In genomic region chr5:93505521-93505920, GRCh38 we compare ENCODE assay signal across 6 cellular contexts.
A peak's percentile ranks its signal among the peaks of the same experiment; 100 is the strongest.
DNase-seq lines count a peak whose midpoint lies in the region; ATAC-seq and TF ChIP-seq lines count a peak whose summit lies in the region.
"Not testable (repeated sequence)": the region's sequence is repeated elsewhere in the genome, so short reads cannot be mapped to it uniquely, and the experiment has no call there.

No MANE protein-coding gene starts in this region.

- not testable (repeated sequence) for H2BK15ac ChIP-seq in H9 (ENCODE audit: low read depth, low read length); mesenchymal stem cell (ENCODE audit: low read depth, poor library complexity, severe bottlenecking)

- H3K4me3 Mint-ChIP-seq in H9 = not testable (repeated sequence)

- not testable (repeated sequence) for H3K27ac ChIP-seq in H9 (ENCODE audit: insufficient read length, low read depth, low read length); mesenchymal stem cell (ENCODE audit: low read length, poor library complexity, severe bottlenecking)

- not testable (repeated sequence) for H2BK120ac ChIP-seq in H9 (ENCODE audit: low read depth, low read length, poor library complexity, severe bottlenecking)
- peak overlapping the region; percentile 15 for H2BK120ac ChIP-seq in mesenchymal stem cell (ENCODE audit: low read depth, low read length)

- not testable (repeated sequence) for H3K18ac ChIP-seq in H9 (ENCODE audit: insufficient read length, low read depth, low read length)
- H3K18ac ChIP-seq in mesenchymal stem cell (ENCODE audit: low read depth in 1 of 2, low read length in 2 of 2) = peak overlapping the region; percentile 54 to 55

- H3T11ph ChIP-seq in H9 (ENCODE audit: low read length) = not testable (repeated sequence)

- not testable (repeated sequence) for H3K23me2 ChIP-seq in H9 (ENCODE audit: insufficient read length, low read depth, low read length, poor library complexity, severe bottlenecking)

- H4K91ac ChIP-seq in H9 (ENCODE audit: insufficient read length, low read depth, low read length); mesenchymal stem cell (ENCODE audit: low read length): not testable (repeated sequence)

- H2BK12ac ChIP-seq in H9 (ENCODE audit: insufficient read length, low read depth, low read length) = not testable (repeated sequence)
- H2BK12ac ChIP-seq in mesenchymal stem cell (ENCODE audit: low read length in 2 of 2) = peak overlapping the region; percentile 38 to 63

- H2AK5ac ChIP-seq in H9 (ENCODE audit: insufficient read length, low read length); mesenchymal stem cell (ENCODE audit: low read length, severe bottlenecking): not testable (repeated sequence)

- H2BK5ac ChIP-seq in H9 (ENCODE audit: insufficient read length, low read length); mesenchymal stem cell (ENCODE audit: low read depth, low read length, poor library complexity, severe bottlenecking): not testable (repeated sequence)

- WGBS in H9 (ENCODE audit: extremely low coverage, insufficient read length, low lambda C conversion rate) = no CpG with 5 or more reads among the region's 3 CpGs
- WGBS in mesenchymal stem cell = 96% methylated on average over 3 of the region's 3 CpGs

- not testable (repeated sequence) for H3K9ac ChIP-seq in H9 (ENCODE audit: extremely low read depth, insufficient read length, low read length); mesenchymal stem cell (ENCODE audit: low read length)

- not testable (repeated sequence) for H4K8ac ChIP-seq in H9 (replicated peaks; ENCODE audit: insufficient read length, low read depth, low read length); mesenchymal stem cell (ENCODE audit: low read length)

- H3K9me3 ChIP-seq in H9 (ENCODE audit: control insufficient read depth, low read depth, low read length); mesenchymal stem cell (ENCODE audit: control insufficient read depth, low read length): not testable (repeated sequence)

- not testable (repeated sequence) for H2AFZ ChIP-seq in H9 (ENCODE audit: low read length); mesenchymal stem cell (ENCODE audit: low read depth, low read length)

- not testable (repeated sequence) for H3K9me3 Mint-ChIP-seq in H9

- peak; percentile 25 for DNase-seq in H9
- peak; percentile 74 for DNase-seq in RPMI7951 (ENCODE audit: low read depth)
- DNase-seq in astrocyte of the hippocampus (ENCODE audit: low read depth, low spot score) = peak; percentile 7
- DNase-seq in choroid plexus epithelial cell (ENCODE audit: low read depth) = peak; percentile 67
- peak; percentile 39 for DNase-seq in Right ventricle myocardium inferior (ENCODE audit: missing footprints)
- peak; percentile 15 for DNase-seq in mesenchymal stem cell

- not testable (repeated sequence) for H3K27me3 Mint-ChIP-seq in H9 (ENCODE audit: low read depth)

- not testable (repeated sequence) for H4K20me1 ChIP-seq in H9 (ENCODE audit: control insufficient read depth, insufficient read depth, insufficient read length)

- not testable (repeated sequence) for H3K4me1 ChIP-seq in H9 (ENCODE audit: insufficient read depth, low read length); mesenchymal stem cell (ENCODE audit: control insufficient read depth, insufficient read depth, low read depth, low read length)

- H3K4me2 ChIP-seq in H9 (ENCODE audit: insufficient read depth, insufficient read length, low read length); mesenchymal stem cell (ENCODE audit: low read length, poor library complexity, severe bottlenecking): not testable (repeated sequence)

- H3K79me2 ChIP-seq in H9 (ENCODE audit: insufficient read depth, low read length) = not testable (repeated sequence)

- not testable (repeated sequence) for H3K4me3 ChIP-seq in choroid plexus epithelial cell (ENCODE audit: low read depth, low read length); mesenchymal stem cell (ENCODE audit: insufficient read depth in 1 of 2, low read depth in 1 of 2, low read length in 2 of 2)

- H3K56ac ChIP-seq in H9 (ENCODE audit: insufficient read length, low read depth, low read length) = not testable (repeated sequence)

- not testable (repeated sequence) for H3K27ac Mint-ChIP-seq in H9

- not testable (repeated sequence) for H3K27me3 ChIP-seq in H9 (ENCODE audit: insufficient read depth, low read length); mesenchymal stem cell (ENCODE audit: control insufficient read depth in 1 of 2, insufficient read depth in 1 of 2, low read length in 2 of 2)

- H3K4me1 Mint-ChIP-seq in H9 = not testable (repeated sequence)

- not testable (repeated sequence) for ATAC-seq in Right ventricle myocardium inferior

- H3K4ac ChIP-seq in H9 (ENCODE audit: low read depth, low read length); mesenchymal stem cell (ENCODE audit: low read depth in 1 of 2, low read length in 2 of 2): not testable (repeated sequence)

- not testable (repeated sequence) for H3K79me1 ChIP-seq in H9 (ENCODE audit: insufficient read depth, low read depth, low read length, poor library complexity, severe bottlenecking); mesenchymal stem cell (replicated peaks; ENCODE audit: low read length, poor library complexity, severe bottlenecking)

- H3K36me3 Mint-ChIP-seq in H9 (ENCODE audit: insufficient read depth in 1 of 3, low read depth in 3 of 3) = not testable (repeated sequence)

- not testable (repeated sequence) for H3K36me3 ChIP-seq in mesenchymal stem cell (ENCODE audit: control insufficient read depth in 1 of 2, insufficient read depth in 2 of 2, low read depth in 1 of 2, low read length in 2 of 2)

- H4K5ac ChIP-seq in H9 (ENCODE audit: insufficient read length, low read depth, low read length) = not testable (repeated sequence)

- not testable (repeated sequence) for H3K23ac ChIP-seq in H9 (ENCODE audit: insufficient read length, low read depth, low read length); mesenchymal stem cell (ENCODE audit: low read length in 2 of 2)

- not testable (repeated sequence) for H3K14ac ChIP-seq in H9 (ENCODE audit: insufficient read depth, low read length); mesenchymal stem cell (ENCODE audit: low read length in 2 of 2)

- intact Hi-C loops in Right ventricle myocardium inferior (cut with DNase I) = not testable (repeated sequence)

- H2BK20ac ChIP-seq in H9 (ENCODE audit: low read depth, low read length, poor library complexity, severe bottlenecking) = not testable (repeated sequence)

- not testable (repeated sequence) for TF ChIP-seq CTCF in H9 (conservative IDR thresholded peaks at IDR 0.05); choroid plexus epithelial cell (conservative IDR thresholded peaks at IDR 0.05; ENCODE audit: low read depth, low read length)

Comparison
In these comparisons a context has a peak if more than half of its experiments do, and no peak if none do; other contexts are left out.
1. DNase-seq: peak in every context shown above with its lines; median percentile 74 in RPMI7951; 67 in choroid plexus epithelial cell; 39 in Right ventricle myocardium inferior; 25 in H9; 15 in mesenchymal stem cell; 7 in astrocyte of the hippocampus.